ENCODE assay signal across 18 cellular contexts in genomic region chr22:28548411-28548810, GRCh38.
DNase-seq lines count a peak whose midpoint lies in the region; ATAC-seq and TF ChIP-seq lines count a peak whose summit lies in the region.
"Had no signal": no experiment of that assay in that cellular context is flagged by ENCODE, and none has a peak within 500 bp of the region (broad histone marks: within the 10 kb centered on the region; RNA-seq: fewer than 3 reads in every experiment).

No MANE protein-coding gene starts in this region.

- H3K4me1 ChIP-seq in DND-41 (ENCODE audit: insufficient read depth, low read length) (peaks cover 4% of the 10 kb centered on the region; the same call in 1 of the 2 replicates), upper lobe of right lung (no peaks in the 10 kb centered on the region)
- H3K4me1 ChIP-seq: BLaER1 had no signal

- DNase-seq in DND-41 (no peak), NCI-H1694 treated with DMSO at 0.1 percent for 48 hours (lab: John Stamatoyannopoulos, UW) (peak; percentile 91), SHP77 (lab: John Stamatoyannopoulos, UW) (peak; percentile 11 to 52), mesothelial cell of epicardium (ENCODE audit: low spot score in 2 of 2, unreplicated experiment in 2 of 2) (no peak), upper lobe of right lung (no peak), SK-N-DZ (ENCODE audit: low spot score) (no peak), NCI-H2227 (lab: John Stamatoyannopoulos, UW; ENCODE audit: unreplicated experiment) (no peak)
- DNase-seq: CD8-positive, alpha-beta memory T cell; DMS153; Kasumi-1; MV-4-11; NCI-H1930; NCI-H2227 treated with DMSO at 0.1 percent for 48 hours; NCI-H526 treated with DMSO at 0.1 percent for 48 hours; PC-9; T-helper 2 cell had no signal

- no peaks in the 10 kb centered on the region for H4K20me1 ChIP-seq in DND-41 (ENCODE audit: insufficient read depth, low read length)
- H4K20me1 ChIP-seq: BLaER1 had no signal

- ATAC-seq in DND-41 (ENCODE audit: insufficient read depth, low read depth) (no peak), upper lobe of right lung (no peak)
- ATAC-seq: GM12878 had no signal

- H3K36me3 Mint-ChIP-seq in mesothelial cell of epicardium = peaks cover 12% of the 10 kb centered on the region
- H3K36me3 Mint-ChIP-seq: CD8-positive, alpha-beta memory T cell had no signal

- H3K27ac ChIP-seq in DND-41 (ENCODE audit: low read length) = no peak overlapping the region
- H3K27ac ChIP-seq in upper lobe of right lung = no peak overlapping the region
- H3K27ac ChIP-seq: BLaER1, PC-9 had no signal

- H3K4me2 ChIP-seq in DND-41 (ENCODE audit: insufficient read depth, low read length) = no peak overlapping the region
- H3K4me2 ChIP-seq: BLaER1, PC-9 had no signal

- intact Hi-C loops in upper lobe of right lung (cut with DNase I) = no loop called here

- H3K4me3 ChIP-seq in DND-41 (ENCODE audit: low read depth in 1 of 2, low read length in 2 of 2) (no peak overlapping the region), upper lobe of right lung (no peak overlapping the region)
- H3K4me3 ChIP-seq: BLaER1, GM12878, PC-9 had no signal

- TF ChIP-seq CTCF in DND-41 (IDR thresholded peaks at IDR 0.05; ENCODE audit: borderline replicate concordance, extremely low read depth, low read length, poor library complexity, severe bottlenecking) (no peak), mesothelial cell of epicardium (IDR thresholded peaks at IDR 0.05; ENCODE audit: unreplicated experiment) (no peak), upper lobe of right lung (IDR thresholded peaks at IDR 0.05) (no peak)

- H3K79me2 ChIP-seq in DND-41 (ENCODE audit: insufficient read depth, low read length) = no peaks in the 10 kb centered on the region

- H3K36me3 ChIP-seq in DND-41 (ENCODE audit: insufficient read depth, low read length) (no peaks in the 10 kb centered on the region), upper lobe of right lung (no peaks in the 10 kb centered on the region)
- H3K36me3 ChIP-seq: BLaER1 had no signal

- H3K4me1 Mint-ChIP-seq in mesothelial cell of epicardium = peaks cover 14% of the 10 kb centered on the region
- H3K4me1 Mint-ChIP-seq: CD8-positive, alpha-beta memory T cell had no signal

- H3K9me3 Mint-ChIP-seq in mesothelial cell of epicardium = peaks cover 14% of the 10 kb centered on the region

- H3K27me3 ChIP-seq in DND-41 (ENCODE audit: insufficient read depth, low read length, poor library complexity) = no peaks in the 10 kb centered on the region
- no peaks in the 10 kb centered on the region for H3K27me3 ChIP-seq in upper lobe of right lung
- H3K27me3 ChIP-seq: BLaER1 had no signal

- 0 out of 2 replicates have a peak overlapping the region, but pooled peaks have one; percentile 0 for H2AFZ ChIP-seq in DND-41 (ENCODE audit: low read depth, low read length)
- H2AFZ ChIP-seq: PC-9 had no signal

- no peaks in the 10 kb centered on the region for H3K27me3 Mint-ChIP-seq in mesothelial cell of epicardium (ENCODE audit: low read depth)

- no peak overlapping the region for H3K4me3 Mint-ChIP-seq in mesothelial cell of epicardium
- H3K4me3 Mint-ChIP-seq: CD8-positive, alpha-beta memory T cell had no signal

- no peak overlapping the region for H3K9ac ChIP-seq in DND-41 (ENCODE audit: low read depth, low read length)
- H3K9ac ChIP-seq: BLaER1 had no signal

- H3K9me3 ChIP-seq in DND-41 (ENCODE audit: insufficient read depth, low read length, severe bottlenecking) (no peaks in the 10 kb centered on the region), upper lobe of right lung (no peaks in the 10 kb centered on the region)

- peak overlapping the region; percentile 40 for H3K27ac Mint-ChIP-seq in mesothelial cell of epicardium
- H3K27ac Mint-ChIP-seq: CD8-positive, alpha-beta memory T cell had no signal

Comparison
In these comparisons a context has a peak if more than half of its experiments do, and no peak if none do; other contexts are left out.
1. DNase-seq: peak in NCI-H1694 treated with DMSO at 0.1 percent for 48 hours (single experiment) and SHP77 (2 of 2); none in DND-41 (single experiment), mesothelial cell of epicardium (0 of 2), upper lobe of right lung (single experiment), SK-N-DZ (single experiment) and NCI-H2227 (single experiment).